ENCODE assay signal across 8 cellular contexts in the genomic region with DNA sequence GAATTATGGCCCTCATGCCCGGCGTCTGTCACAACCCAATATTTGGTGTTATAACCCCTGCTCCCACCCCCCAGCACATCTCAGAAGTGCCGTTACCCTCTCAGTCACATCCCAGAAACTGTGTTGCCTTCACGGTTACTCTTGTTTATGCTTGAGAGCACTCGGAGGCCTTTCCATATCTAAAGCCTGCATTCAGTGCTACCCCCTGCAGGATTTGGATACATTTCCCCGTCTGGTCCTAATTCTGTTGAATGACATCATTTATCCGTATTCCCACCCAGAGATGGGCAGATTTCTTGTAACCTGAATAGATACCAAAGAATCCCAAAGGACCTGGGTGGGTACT. TPM values are rescaled to one million over a fixed set of nuclear protein-coding genes. Genes with fewer than 3 reads are reported as not detected.
DNase-seq lines count a peak whose midpoint lies in the region; ATAC-seq and TF ChIP-seq lines count a peak whose summit lies in the region.

No MANE protein-coding gene starts in this region.

- H3K27ac ChIP-seq in rectal smooth muscle tissue (ENCODE audit: low read depth, low read length), result peak overlapping the region; percentile 98

- no peaks in the 10 kb centered on the region for H3K36me3 Mint-ChIP-seq in WTC11
- H3K36me3 Mint-ChIP-seq in glutamatergic neuron (ENCODE audit: unreplicated experiment), result no peaks in the 10 kb centered on the region

- H3K27me3 ChIP-seq in BJ (ENCODE audit: control insufficient read depth, insufficient read depth, low read length), result no peaks in the 10 kb centered on the region
- peaks cover 2% of the 10 kb centered on the region for H3K27me3 ChIP-seq in rectal smooth muscle tissue (ENCODE audit: control insufficient read depth, insufficient read depth, low read length)

- POLR2A ChIA-PET in BJ (lab: Charles Lee), result interaction anchor here (0.6 to 1.0 kb wide), 2 partner anchors 75 to 76 kb away, joined by 3 read pairs; no protein-coding TSS in a partner anchor
- POLR2A ChIA-PET in WTC11 (lab: Charles Lee), result interaction anchor here (0.7 to 1.9 kb wide), 10 partner anchors 8 to 111 kb away, joined by 3 to 35 read pairs (median 6); a partner anchor contains a TSS

- H3K9ac ChIP-seq in rectal smooth muscle tissue (ENCODE audit: low read length), result peak overlapping the region; percentile 81

- H3K36me3 ChIP-seq in BJ (ENCODE audit: control insufficient read depth, insufficient read depth, low read length) (no peaks in the 10 kb centered on the region), rectal smooth muscle tissue (ENCODE audit: control insufficient read depth, insufficient read depth, low read length) (no peaks in the 10 kb centered on the region)

- H3K4me1 ChIP-seq in rectal smooth muscle tissue (ENCODE audit: control insufficient read depth, insufficient read depth, low read length), result peaks cover 11% of the 10 kb centered on the region

- ATAC-seq in HG02943 (IDR thresholded peaks at IDR 0.05; ENCODE audit: low read depth, unreplicated experiment) (peak; percentile 16), WTC11 (peak; percentile 3), HG02588 (IDR thresholded peaks at IDR 0.05; ENCODE audit: unreplicated experiment) (no peak)

- DNase-seq in BJ (ENCODE audit: low read depth) (no peak), WTC11 (ENCODE audit: low spot score) (no peak), glutamatergic neuron (no peak), GOT3 (lab: John Stamatoyannopoulos, UW) (no peak), GF-D8 (lab: John Stamatoyannopoulos, UW) (no peak)

- H3K9me3 Mint-ChIP-seq in WTC11 (no peaks in the 10 kb centered on the region), glutamatergic neuron (ENCODE audit: unreplicated experiment) (peaks cover 2% of the 10 kb centered on the region)

- H3K4me3 ChIP-seq in BJ (ENCODE audit: low read depth, low read length), result peak overlapping the region; percentile 33
- H3K4me3 ChIP-seq in rectal smooth muscle tissue (ENCODE audit: low read length), result peak overlapping the region; percentile 79

- peaks cover 33% of the 10 kb centered on the region for H3K4me1 Mint-ChIP-seq in WTC11
- H3K4me1 Mint-ChIP-seq in glutamatergic neuron (ENCODE audit: low read depth, unreplicated experiment), result peaks cover 17% of the 10 kb centered on the region

- TF ChIP-seq CTCF in BJ (IDR thresholded peaks at IDR 0.05; ENCODE audit: insufficient read depth, low read depth, low read length) (peak; percentile 25; the same call in 1 of the 2 replicates), WTC11 (IDR thresholded peaks at IDR 0.05) (no peak), glutamatergic neuron (IDR thresholded peaks at IDR 0.05; ENCODE audit: partially characterized antibody, unreplicated experiment) (no peak)

- CTCF ChIA-PET in BJ (lab: Yijun Ruan, JAX), result interaction anchor here (1.1 to 1.9 kb wide), 2 partner anchors 35 to 128 kb away, joined by 4 to 7 read pairs; no protein-coding TSS in a partner anchor
- CTCF ChIA-PET in WTC11 (lab: Charles Lee), result interaction anchor here (0.9 to 1.8 kb wide), 8 partner anchors 8 to 117 kb away, joined by 3 to 8 read pairs (median 3); no protein-coding TSS in a partner anchor

- H3K27ac Mint-ChIP-seq in WTC11, result peak overlapping the region; percentile 100
- peak overlapping the region; percentile 96 for H3K27ac Mint-ChIP-seq in glutamatergic neuron (ENCODE audit: unreplicated experiment)

- H3K27me3 Mint-ChIP-seq in WTC11 (ENCODE audit: low read depth) (peaks cover 3% of the 10 kb centered on the region; the same call in 1 of the 2 replicates), glutamatergic neuron (ENCODE audit: unreplicated experiment) (peaks cover 3% of the 10 kb centered on the region)

- H3K4me3 Mint-ChIP-seq in WTC11, result peak overlapping the region; percentile 94
- peak overlapping the region; percentile 89 for H3K4me3 Mint-ChIP-seq in glutamatergic neuron (ENCODE audit: unreplicated experiment)

TF ChIP-seq in WTC11, 78 proteins besides CTCF, POLR2A, EP300 and RAD21:
- TF ChIP-seq, protein P1, sequence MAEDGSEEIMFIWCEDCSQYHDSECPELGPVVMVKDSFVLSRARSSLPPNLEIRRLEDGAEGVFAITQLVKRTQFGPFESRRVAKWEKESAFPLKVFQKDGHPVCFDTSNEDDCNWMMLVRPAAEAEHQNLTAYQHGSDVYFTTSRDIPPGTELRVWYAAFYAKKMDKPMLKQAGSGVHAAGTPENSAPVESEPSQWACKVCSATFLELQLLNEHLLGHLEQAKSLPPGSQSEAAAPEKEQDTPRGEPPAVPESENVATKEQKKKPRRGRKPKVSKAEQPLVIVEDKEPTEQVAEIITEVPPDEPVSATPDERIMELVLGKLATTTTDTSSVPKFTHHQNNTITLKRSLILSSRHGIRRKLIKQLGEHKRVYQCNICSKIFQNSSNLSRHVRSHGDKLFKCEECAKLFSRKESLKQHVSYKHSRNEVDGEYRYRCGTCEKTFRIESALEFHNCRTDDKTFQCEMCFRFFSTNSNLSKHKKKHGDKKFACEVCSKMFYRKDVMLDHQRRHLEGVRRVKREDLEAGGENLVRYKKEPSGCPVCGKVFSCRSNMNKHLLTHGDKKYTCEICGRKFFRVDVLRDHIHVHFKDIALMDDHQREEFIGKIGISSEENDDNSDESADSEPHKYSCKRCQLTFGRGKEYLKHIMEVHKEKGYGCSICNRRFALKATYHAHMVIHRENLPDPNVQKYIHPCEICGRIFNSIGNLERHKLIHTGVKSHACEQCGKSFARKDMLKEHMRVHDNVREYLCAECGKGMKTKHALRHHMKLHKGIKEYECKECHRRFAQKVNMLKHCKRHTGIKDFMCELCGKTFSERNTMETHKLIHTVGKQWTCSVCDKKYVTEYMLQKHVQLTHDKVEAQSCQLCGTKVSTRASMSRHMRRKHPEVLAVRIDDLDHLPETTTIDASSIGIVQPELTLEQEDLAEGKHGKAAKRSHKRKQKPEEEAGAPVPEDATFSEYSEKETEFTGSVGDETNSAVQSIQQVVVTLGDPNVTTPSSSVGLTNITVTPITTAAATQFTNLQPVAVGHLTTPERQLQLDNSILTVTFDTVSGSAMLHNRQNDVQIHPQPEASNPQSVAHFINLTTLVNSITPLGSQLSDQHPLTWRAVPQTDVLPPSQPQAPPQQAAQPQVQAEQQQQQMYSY (CRISPR knock-in tag; IDR thresholded peaks at IDR 0.05), result no peak
- peak; percentile 49; the same call in 1 of the 2 replicates for TF ChIP-seq ZNF671 (CRISPR knock-in tag; IDR thresholded peaks at IDR 0.05)
- TF ChIP-seq, protein P2, sequence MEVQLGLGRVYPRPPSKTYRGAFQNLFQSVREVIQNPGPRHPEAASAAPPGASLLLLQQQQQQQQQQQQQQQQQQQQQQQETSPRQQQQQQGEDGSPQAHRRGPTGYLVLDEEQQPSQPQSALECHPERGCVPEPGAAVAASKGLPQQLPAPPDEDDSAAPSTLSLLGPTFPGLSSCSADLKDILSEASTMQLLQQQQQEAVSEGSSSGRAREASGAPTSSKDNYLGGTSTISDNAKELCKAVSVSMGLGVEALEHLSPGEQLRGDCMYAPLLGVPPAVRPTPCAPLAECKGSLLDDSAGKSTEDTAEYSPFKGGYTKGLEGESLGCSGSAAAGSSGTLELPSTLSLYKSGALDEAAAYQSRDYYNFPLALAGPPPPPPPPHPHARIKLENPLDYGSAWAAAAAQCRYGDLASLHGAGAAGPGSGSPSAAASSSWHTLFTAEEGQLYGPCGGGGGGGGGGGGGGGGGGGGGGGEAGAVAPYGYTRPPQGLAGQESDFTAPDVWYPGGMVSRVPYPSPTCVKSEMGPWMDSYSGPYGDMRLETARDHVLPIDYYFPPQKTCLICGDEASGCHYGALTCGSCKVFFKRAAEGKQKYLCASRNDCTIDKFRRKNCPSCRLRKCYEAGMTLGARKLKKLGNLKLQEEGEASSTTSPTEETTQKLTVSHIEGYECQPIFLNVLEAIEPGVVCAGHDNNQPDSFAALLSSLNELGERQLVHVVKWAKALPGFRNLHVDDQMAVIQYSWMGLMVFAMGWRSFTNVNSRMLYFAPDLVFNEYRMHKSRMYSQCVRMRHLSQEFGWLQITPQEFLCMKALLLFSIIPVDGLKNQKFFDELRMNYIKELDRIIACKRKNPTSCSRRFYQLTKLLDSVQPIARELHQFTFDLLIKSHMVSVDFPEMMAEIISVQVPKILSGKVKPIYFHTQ (CRISPR knock-in tag; IDR thresholded peaks at IDR 0.05), result peak; percentile 63; the same call in 1 of the 2 replicates
- no peak for TF ChIP-seq NR2C2 (CRISPR knock-in tag; IDR thresholded peaks at IDR 0.05)

RNA-seq across cellular contexts. Expression of a gene that starts 19.1 kb away (rescaled TPM):
- 57.8 and 84.1 TPM in 2 replicates for polyA plus RNA-seq in BJ (2011; rRNA removed)
- polyA minus RNA-seq in BJ (2011; rRNA and poly(A)+ RNA removed), result 114 and 166 TPM in 2 replicates
- total RNA-seq in WTC11 (2021) (23.9 to 57.4 TPM (median 50.8 TPM) in 3 replicates), glutamatergic neuron (ENCODE audit: unreplicated experiment) (2.9 TPM)
